1 cellular context compared by ENCODE assay signal in genomic region chr17:77253611-77254051, GRCh38.
TF ChIP-seq lines count a peak whose summit lies in the region.

No MANE protein-coding gene starts in this region.

TF ChIP-seq in HepG2, 621 proteins besides CTCF, POLR2A, EP300 and RAD21 (continued from another document):
- TF ChIP-seq HNF4G (IDR thresholded peaks at IDR 0.05; ENCODE audit: borderline replicate concordance, low read depth, low read length) (no peak), HNF4G (CRISPR knock-in tag; IDR thresholded peaks at IDR 0.05; ENCODE audit: borderline replicate concordance, low read depth) (no peak), MBD4 (IDR thresholded peaks at IDR 0.05; ENCODE audit: borderline replicate concordance, low read length) (no peak), HINFP (CRISPR knock-in tag; IDR thresholded peaks at IDR 0.05; ENCODE audit: low read depth) (no peak), ZNF816 (CRISPR knock-in tag; IDR thresholded peaks at IDR 0.05; ENCODE audit: borderline replicate concordance) (no peak)
TF ChIP-seq in HepG2: peak in this region for 0.
